15 cellular contexts compared by ENCODE assay signal in the genomic region with DNA sequence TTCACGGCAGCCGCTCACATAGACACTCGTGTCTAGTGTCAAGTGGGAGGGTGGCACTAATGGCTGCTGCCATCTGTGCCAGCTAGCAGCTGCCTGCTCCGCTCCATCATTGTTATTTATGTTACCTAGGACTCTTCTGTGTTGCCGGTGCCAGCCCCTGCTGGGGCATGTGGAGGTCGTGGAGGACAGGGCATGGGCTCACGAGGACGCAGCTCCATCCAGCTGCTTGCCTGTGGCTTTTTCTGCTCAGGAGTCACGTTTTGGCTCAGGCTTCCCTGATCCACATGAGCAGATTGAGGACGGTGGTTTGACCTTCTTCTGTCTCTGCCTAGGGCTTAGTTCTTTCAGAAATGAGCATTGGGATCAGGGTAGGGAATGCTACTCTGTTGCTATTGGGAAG.
"Had no signal": no experiment of that assay in that cellular context is flagged by ENCODE, and none has a peak within 500 bp of the region (broad histone marks: within the 10 kb centered on the region; RNA-seq: fewer than 3 reads in every experiment).

No MANE protein-coding gene starts in this region.

- H3K27ac Mint-ChIP-seq: activated B cell treated with CpG ODN at 0.5 μM for 24 hours; activated CD4-positive, alpha-beta T cell treated with anti-CD3 and anti-CD28 coated beads, Interleukin-2, amount 10 ng/mL, durations not matched to agents 7 days and 5 days; activated T-helper 2 cell treated with anti-CD3 and anti-CD28 coated beads, Interferon-gamma antibody, Interleukin-2, Interleukin-4, amounts not matched to agents 10 μg/mL and 5 μg/mL and 100 μg/mL, durations not matched to agents 14 hours and 24 hours and 36 hours; memory B cell; T-helper 17 cell had no signal

- DNase-seq: activated B cell treated with CpG ODN at 0.5 μM for 24 hours; activated CD4-positive, alpha-beta T cell treated with anti-CD3 and anti-CD28 coated beads, Interleukin-2, amount 10 ng/mL, durations not matched to agents 7 days and 5 days; activated naive CD4-positive, alpha-beta T cell treated with anti-CD3 and anti-CD28 coated beads, Interleukin-2, amount 50 U/mL, for 16 hours; esophagus squamous epithelium; foreskin fibroblast; head of caudate nucleus; stomach; T-helper 17 cell; thyroid gland had no signal

- H3K4me1 Mint-ChIP-seq: activated B cell treated with CpG ODN at 0.5 μM for 24 hours; activated CD4-positive, alpha-beta T cell treated with anti-CD3 and anti-CD28 coated beads, Interleukin-2, amount 10 ng/mL, durations not matched to agents 7 days and 5 days; memory B cell had no signal

- H3K36me3 ChIP-seq: ovary had no signal

- ATAC-seq: left lobe of liver, T-helper 17 cell had no signal

- H3K27me3 ChIP-seq: esophagus squamous epithelium, ovary, stomach, thyroid gland, vagina had no signal

- H3K9me3 Mint-ChIP-seq: memory B cell had no signal

- H3K27me3 Mint-ChIP-seq: activated B cell treated with CpG ODN at 0.5 μM for 24 hours; activated CD4-positive, alpha-beta T cell treated with anti-CD3 and anti-CD28 coated beads, Interleukin-2, amount 10 ng/mL, durations not matched to agents 7 days and 5 days; memory B cell; T-helper 17 cell had no signal

- H3K9me3 ChIP-seq: ovary, thyroid gland, vagina had no signal

- H3K27ac ChIP-seq: esophagus squamous epithelium, ovary, skin epidermis, stomach, vagina had no signal

- H3K4me3 Mint-ChIP-seq: activated B cell treated with CpG ODN at 0.5 μM for 24 hours; activated CD4-positive, alpha-beta T cell treated with anti-CD3 and anti-CD28 coated beads, Interleukin-2, amount 10 ng/mL, durations not matched to agents 7 days and 5 days; memory B cell; T-helper 17 cell had no signal

- H3K4me3 ChIP-seq: esophagus squamous epithelium, ovary, skin epidermis, stomach, thyroid gland, vagina had no signal
